ENCODE assay signal across 11 cellular contexts in the genomic region with DNA sequence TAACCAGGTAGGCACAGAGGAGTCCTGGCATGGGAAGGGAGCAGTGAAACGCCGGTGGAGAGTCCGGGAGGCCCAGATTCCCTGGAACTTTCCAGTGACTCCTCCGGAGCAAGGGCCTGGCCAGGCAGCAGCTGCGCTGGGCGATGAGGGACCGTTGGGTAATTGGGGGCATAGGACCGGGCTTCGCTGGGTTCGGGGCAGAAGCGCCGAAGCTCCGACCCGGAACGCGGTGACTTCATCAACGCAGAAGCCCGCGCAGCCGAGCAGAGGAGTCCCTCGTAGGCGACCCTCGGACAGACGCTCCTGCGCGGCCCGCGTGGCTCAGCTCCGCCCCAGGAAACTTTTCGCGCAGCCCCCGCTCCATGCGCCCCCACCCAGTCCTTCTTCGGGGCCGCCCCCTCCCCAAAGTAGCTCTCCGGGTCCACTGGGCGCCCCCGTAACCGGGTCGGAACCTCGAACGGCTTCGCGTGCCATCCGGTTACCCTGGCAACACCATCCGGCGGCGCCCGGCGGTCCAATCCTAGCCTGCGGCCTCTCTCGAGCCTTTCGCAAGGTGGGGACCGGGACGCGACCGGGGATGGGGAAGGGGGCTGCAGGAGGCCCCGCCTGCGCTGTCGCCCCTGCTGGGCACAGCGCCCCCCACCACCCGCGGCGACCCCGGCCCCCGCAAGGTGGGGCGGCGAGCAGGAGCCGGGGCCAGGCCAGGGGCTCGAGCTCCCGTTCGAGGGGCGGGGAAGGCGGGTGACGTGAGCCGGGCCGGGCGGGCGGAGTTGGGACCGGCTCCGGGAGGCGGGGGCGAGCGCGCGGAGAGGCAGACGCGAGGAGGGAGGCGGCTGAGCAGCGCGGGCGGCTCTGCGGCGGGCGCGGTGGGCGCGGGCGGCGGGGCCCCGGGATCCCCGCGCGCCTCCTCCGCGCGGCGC. TPM values are rescaled to one million over a fixed set of nuclear protein-coding genes. Genes with fewer than 3 reads are reported as not detected.
DNase-seq lines count a peak whose midpoint lies in the region; FAIRE-seq and TF ChIP-seq lines count a peak whose summit lies in the region.
"Had no signal": no experiment of that assay in that cellular context is flagged by ENCODE, and none has a peak within 500 bp of the region (broad histone marks: within the 10 kb centered on the region; RNA-seq: fewer than 3 reads in every experiment).

A gene with protein sequence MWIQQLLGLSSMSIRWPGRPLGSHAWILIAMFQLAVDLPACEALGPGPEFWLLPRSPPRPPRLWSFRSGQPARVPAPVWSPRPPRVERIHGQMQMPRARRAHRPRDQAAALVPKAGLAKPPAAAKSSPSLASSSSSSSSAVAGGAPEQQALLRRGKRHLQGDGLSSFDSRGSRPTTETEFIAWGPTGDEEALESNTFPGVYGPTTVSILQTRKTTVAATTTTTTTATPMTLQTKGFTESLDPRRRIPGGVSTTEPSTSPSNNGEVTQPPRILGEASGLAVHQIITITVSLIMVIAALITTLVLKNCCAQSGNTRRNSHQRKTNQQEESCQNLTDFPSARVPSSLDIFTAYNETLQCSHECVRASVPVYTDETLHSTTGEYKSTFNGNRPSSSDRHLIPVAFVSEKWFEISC (plus strand): TSS at position 814 of the 920 bp plus-strand sequence. CDS start 817 bp downstream, outside the sequence.

- H3K27me3 ChIP-seq in prostate gland (replicated peaks; ENCODE audit: insufficient read depth): peaks cover 28% of the 10 kb centered on the region

- WGBS in prostate gland: 4% methylated on average over 45 of the region's 108 CpGs

- H3K4me3 Mint-ChIP-seq in glutamatergic neuron (ENCODE audit: unreplicated experiment): no peak within 1 kb of the TSS
- no peak within 1 kb of the TSS for H3K4me3 Mint-ChIP-seq in activated CD4-positive, alpha-beta memory T cell treated with anti-CD3 and anti-CD28 coated beads, Interleukin-2, amount 10 ng/mL, durations not matched to agents 7 days and 5 days

- H3K27ac ChIP-seq in RWPE1: peak within 1 kb of the TSS; percentile 54
- no peak within 1 kb of the TSS for H3K27ac ChIP-seq in prostate gland
- H3K27ac ChIP-seq: adrenal gland had no signal

- peak within 1 kb of the TSS; percentile 23 to 24 for H3K4me3 ChIP-seq in prostate gland
- H3K4me3 ChIP-seq: adrenal gland, K562 had no signal

- H3K4me1 Mint-ChIP-seq in glutamatergic neuron (ENCODE audit: low read depth, unreplicated experiment): peaks cover 2% of the 10 kb centered on the region
- H3K4me1 Mint-ChIP-seq in activated CD4-positive, alpha-beta memory T cell treated with anti-CD3 and anti-CD28 coated beads, Interleukin-2, amount 10 ng/mL, durations not matched to agents 7 days and 5 days: peaks cover 3% of the 10 kb centered on the region

- H3K36me3 ChIP-seq in prostate gland: no peaks in the 10 kb centered on the region
- H3K36me3 ChIP-seq: adrenal gland had no signal

- TF ChIP-seq POLR2A in prostate gland (IDR thresholded peaks at IDR 0.05): no peak
- no peak for TF ChIP-seq POLR2A in H54 (IDR thresholded peaks at IDR 0.05; ENCODE audit: low read depth, low read length)

- FAIRE-seq in H54 (lab: Jason Lieb, UNC): no peak
- FAIRE-seq: K562 had no signal

- CTCF ChIA-PET in RWPE1 (lab: Yijun Ruan, JAX): interaction anchor here (0.6 to 3.0 kb wide), 4 partner anchors 712 to 863 kb away, joined by 3 to 16 read pairs (median 4); no protein-coding TSS in a partner anchor
- CTCF ChIA-PET in activated CD4-positive, alpha-beta memory T cell treated with anti-CD3 and anti-CD28 coated beads, Interleukin-2, amount 10 ng/mL, durations not matched to agents 7 days and 5 days (lab: Charles Lee): no interaction called here

- DNase-seq in EH (ENCODE audit: low read depth) (peak; percentile 45), RWPE1 (ENCODE audit: low spot score) (peak; percentile 45), glutamatergic neuron (peak; percentile 43), prostate gland (ENCODE audit: low spot score) (no peak), H54 (ENCODE audit: insufficient read length, low spot score) (no peak), pons (ENCODE audit: low spot score) (no peak), RKO (ENCODE audit: low spot score) (no peak)
- DNase-seq in activated CD4-positive, alpha-beta memory T cell treated with anti-CD3 and anti-CD28 coated beads, Interleukin-2, amount 10 ng/mL, durations not matched to agents 7 days and 5 days: no peak
- DNase-seq: adrenal gland, NCI-H524 treated with DMSO at 0.1 percent for 48 hours had no signal

- no peak within 1 kb of the TSS for H3K27ac Mint-ChIP-seq in glutamatergic neuron (ENCODE audit: unreplicated experiment)
- no peak within 1 kb of the TSS for H3K27ac Mint-ChIP-seq in activated CD4-positive, alpha-beta memory T cell treated with anti-CD3 and anti-CD28 coated beads, Interleukin-2, amount 10 ng/mL, durations not matched to agents 7 days and 5 days

- H3K27me3 Mint-ChIP-seq in glutamatergic neuron (ENCODE audit: unreplicated experiment): no peaks in the 10 kb centered on the region
- peaks cover 40% of the 10 kb centered on the region for H3K27me3 Mint-ChIP-seq in activated CD4-positive, alpha-beta memory T cell treated with anti-CD3 and anti-CD28 coated beads, Interleukin-2, amount 10 ng/mL, durations not matched to agents 7 days and 5 days

- intact Hi-C loops in prostate gland (cut with DNase I): no loop called here

- peaks cover 16% of the 10 kb centered on the region for H3K9me3 Mint-ChIP-seq in glutamatergic neuron (ENCODE audit: unreplicated experiment)
- no peaks in the 10 kb centered on the region for H3K9me3 Mint-ChIP-seq in activated CD4-positive, alpha-beta memory T cell treated with anti-CD3 and anti-CD28 coated beads, Interleukin-2, amount 10 ng/mL, durations not matched to agents 7 days and 5 days

- no peaks in the 10 kb centered on the region for H3K9me3 ChIP-seq in prostate gland
- H3K9me3 ChIP-seq: adrenal gland had no signal

- POLR2A ChIA-PET in RWPE1 (lab: Yijun Ruan, JAX; ENCODE audit: low non-redundant PET): no interaction called here
- POLR2A ChIA-PET in activated CD4-positive, alpha-beta memory T cell treated with anti-CD3 and anti-CD28 coated beads, Interleukin-2, amount 10 ng/mL, durations not matched to agents 7 days and 5 days (lab: Charles Lee): no interaction called here

- no peak for TF ChIP-seq CTCF in RWPE1 (conservative IDR thresholded peaks at IDR 0.05; ENCODE audit: low read depth)
- TF ChIP-seq CTCF in glutamatergic neuron (IDR thresholded peaks at IDR 0.05; ENCODE audit: partially characterized antibody, unreplicated experiment): no peak
- no peak for TF ChIP-seq CTCF in prostate gland (IDR thresholded peaks at IDR 0.05)

- H3K36me3 Mint-ChIP-seq in glutamatergic neuron (ENCODE audit: unreplicated experiment): no peaks in the 10 kb centered on the region
- no peaks in the 10 kb centered on the region for H3K36me3 Mint-ChIP-seq in activated CD4-positive, alpha-beta memory T cell treated with anti-CD3 and anti-CD28 coated beads, Interleukin-2, amount 10 ng/mL, durations not matched to agents 7 days and 5 days (ENCODE audit: low read depth)

- H3K4me1 ChIP-seq in prostate gland (replicated peaks): no peaks in the 10 kb centered on the region
- H3K4me1 ChIP-seq: adrenal gland had no signal

RNA-seq across cellular contexts. Expression of the gene that starts here (rescaled TPM):
- total RNA-seq in glutamatergic neuron (ENCODE audit: unreplicated experiment): 3.5 TPM
- 1 to 10 TPM in 1 of 2 donors, under 1 TPM in 1; 0.73 to 6.7 TPM for total RNA-seq in prostate gland
- total RNA-seq in activated CD4-positive, alpha-beta memory T cell treated with anti-CD3 and anti-CD28 coated beads, Interleukin-2, amount 10 ng/mL, durations not matched to agents 7 days and 5 days: not detected
- total RNA-seq: K562 had no signal

Comparison
In these comparisons a context has a peak if more than half of its experiments do, and no peak if none do; other contexts are left out.
1. DNase-seq: peak in EH (single experiment), RWPE1 (single experiment) and glutamatergic neuron (single experiment); none in prostate gland (single experiment), activated CD4-positive, alpha-beta memory T cell treated with anti-CD3 and anti-CD28 coated beads, Interleukin-2, amount 10 ng/mL, durations not matched to agents 7 days and 5 days (single experiment), H54 (single experiment), pons (single experiment) and RKO (single experiment).